In genomic region chr12:57216014-57216891, GRCh38 we compare ENCODE assay signal across 8 cellular contexts. TPM values are rescaled to one million over a fixed set of nuclear protein-coding genes. Genes with fewer than 3 reads are reported as not detected.
DNase-seq lines count a peak whose midpoint lies in the region; ATAC-seq, FAIRE-seq and TF ChIP-seq lines count a peak whose summit lies in the region.

Gene NXPH4 (plus strand): TSS chr12:57216794. CDS start chr12:57216970, 176 bp downstream.

- intact Hi-C loops in body of pancreas (cut with DNase I): no loop called here
- intact Hi-C loops in HepG2 (cut with micrococcal nuclease; ENCODE audit: unreplicated experiment): no loop called here

- peaks cover 77% of the 10 kb centered on the region for H3K27me3 ChIP-seq in BE2C
- H3K27me3 ChIP-seq in H7 (ENCODE audit: control insufficient read depth, insufficient read depth, low read length): peaks cover 72% of the 10 kb centered on the region
- no peaks in the 10 kb centered on the region for H3K27me3 ChIP-seq in SU-DHL-6 (ENCODE audit: low read length)
- H3K27me3 ChIP-seq in body of pancreas: peaks cover 0 to 30% of the 10 kb centered on the region in 2 donors
- H3K27me3 ChIP-seq in HepG2 (ENCODE audit: control insufficient read depth in 1 of 2, insufficient read depth in 2 of 2, low read length in 2 of 2): peaks cover 17 to 60% of the 10 kb centered on the region in 2 experiments
- peaks cover 53% of the 10 kb centered on the region for H3K27me3 ChIP-seq in suprapubic skin

- H3K27ac ChIP-seq in SU-DHL-6 (ENCODE audit: low read depth, low read length) (peak within 1 kb of the TSS; percentile 40), body of pancreas (no peak within 1 kb of the TSS), HepG2 (ENCODE audit: extremely low read length, insufficient read depth, low read length) (no peak within 1 kb of the TSS), suprapubic skin (no peak within 1 kb of the TSS)

- ATAC-seq in body of pancreas: peak; percentile 37
- peak; percentile 11 for ATAC-seq in HepG2
- ATAC-seq in HG02763 (IDR thresholded peaks at IDR 0.05; ENCODE audit: unreplicated experiment): no peak
- no peak for ATAC-seq in GM18868 (IDR thresholded peaks at IDR 0.05; ENCODE audit: unreplicated experiment)

- H3K36me3 ChIP-seq in BE2C (no peaks in the 10 kb centered on the region), H7 (replicated peaks; ENCODE audit: control insufficient read depth, insufficient read depth, low read length) (peaks cover 4% of the 10 kb centered on the region), SU-DHL-6 (ENCODE audit: low read length) (no peaks in the 10 kb centered on the region), body of pancreas (replicated peaks in 1 of 2; ENCODE audit: insufficient read depth in 1 of 2, low read depth in 2 of 2) (no peaks in the 10 kb centered on the region), HepG2 (replicated peaks in 1 of 2; ENCODE audit: control insufficient read depth in 1 of 2, insufficient read depth in 2 of 2, low read length in 2 of 2) (peaks cover 4 to 14% of the 10 kb centered on the region in 2 experiments; a peak in 4 of 5 replicates), suprapubic skin (peaks cover 14% of the 10 kb centered on the region)

- CTCF ChIA-PET in HepG2 (lab: Yijun Ruan, JAX; ENCODE audit: low intra/inter-chr PET ratio, low total read pairs): interaction anchor here (3.2 to 9.8 kb wide), 2 partner anchors 9 to 24 kb away, joined by 8 to 308 read pairs; a partner anchor contains a TSS

- peak within 1 kb of the TSS; percentile 52 for H2AFZ ChIP-seq in SU-DHL-6 (ENCODE audit: low read depth, low read length, severe bottlenecking)
- no peak within 1 kb of the TSS for H2AFZ ChIP-seq in HepG2 (ENCODE audit: low read length)

- peaks cover 9% of the 10 kb centered on the region for H3F3A ChIP-seq in SU-DHL-6 (ENCODE audit: insufficient read depth)

- TF ChIP-seq CTCF in BE2C (IDR thresholded peaks at IDR 0.05; ENCODE audit: low read depth, low read length) (no peak), SU-DHL-6 (IDR thresholded peaks at IDR 0.05; ENCODE audit: insufficient read depth, low read length, poor library complexity, severe bottlenecking) (no peak), body of pancreas (IDR thresholded peaks at IDR 0.05) (no peak), HepG2 (CRISPR knock-in tag; IDR thresholded peaks at IDR 0.05) (peak; percentile 33), suprapubic skin (IDR thresholded peaks at IDR 0.05) (no peak)

- H4K20me1 ChIP-seq in SU-DHL-6 (ENCODE audit: low read depth, low read length) (no peaks in the 10 kb centered on the region), HepG2 (ENCODE audit: insufficient read depth, low read length) (peaks cover 9% of the 10 kb centered on the region; the same call in 1 of the 2 replicates)

- no peaks in the 10 kb centered on the region for H3K9me2 ChIP-seq in SU-DHL-6 (replicated peaks; ENCODE audit: insufficient read depth, low read length)

- TF ChIP-seq POLR2A in body of pancreas (IDR thresholded peaks at IDR 0.05) (no peak), HepG2 (IDR thresholded peaks at IDR 0.05; ENCODE audit: insufficient read depth in 1 of 2, low read depth in 2 of 2, low read length in 2 of 2) (no peak), suprapubic skin (IDR thresholded peaks at IDR 0.05) (no peak)

- BruUV-seq in HepG2 (replicated peaks; lab: Mats Ljungman, UMichigan): no TSS peak

- H3K4me1 ChIP-seq in BE2C (no peaks in the 10 kb centered on the region; the same call in 1 of the 2 replicates), body of pancreas (peaks cover 41% of the 10 kb centered on the region), HepG2 (ENCODE audit: insufficient read depth, low read length) (peaks cover 37% of the 10 kb centered on the region), suprapubic skin (peaks cover 61% of the 10 kb centered on the region)

- POLR2A ChIA-PET in HepG2 (lab: Yijun Ruan, JAX): interaction anchor here (0.5 to 1.6 kb wide), 2 partner anchors 14 to 17 kb away, joined by 3 to 10 read pairs; partner anchors contain the start of gene SHMT2

- H3K79me2 ChIP-seq in SU-DHL-6 (ENCODE audit: insufficient read depth, low read length) (peaks cover 9% of the 10 kb centered on the region; the same call in 1 of the 2 replicates), HepG2 (ENCODE audit: insufficient read depth, low read length) (no peaks in the 10 kb centered on the region)

- DNase-seq in BE2C (peak; percentile 43), H7 (peak; percentile 98), body of pancreas (peak; percentile 31 to 69 (median 49)), HepG2 (ENCODE audit: low spot score) (no peak), suprapubic skin (ENCODE audit: low spot score in 2 of 2) (peak in 1 of 2 donors; percentile 76)

- H3K9me3 ChIP-seq in BE2C (no peaks in the 10 kb centered on the region), SU-DHL-6 (ENCODE audit: insufficient read depth, low read length) (no peaks in the 10 kb centered on the region), body of pancreas (no peaks in the 10 kb centered on the region), HepG2 (ENCODE audit: low read length) (no peaks in the 10 kb centered on the region), suprapubic skin (no peaks in the 10 kb centered on the region)

- no peak for TF ChIP-seq RAD21 in HepG2 (CRISPR knock-in tag; IDR thresholded peaks at IDR 0.05)

- no peak for FAIRE-seq in HepG2 (lab: Jason Lieb, UNC)

- in situ Hi-C loops in HepG2 (cut with HindIII; ENCODE audit: extremely low pct_ligation_motif_present, low pct_unique_long_range_greater_than_20kb): no loop called here

- H3K4me2 ChIP-seq in SU-DHL-6 (ENCODE audit: low read depth, low read length, poor library complexity, severe bottlenecking) (peak within 1 kb of the TSS; percentile 72), HepG2 (ENCODE audit: low read depth, low read length) (peak within 1 kb of the TSS; percentile 66)

- TF ChIP-seq EP300 in HepG2 (IDR thresholded peaks at IDR 0.05; ENCODE audit: low read depth in 2 of 2, low read length in 2 of 2) (no peak), HepG2 (CRISPR knock-in tag; IDR thresholded peaks at IDR 0.05; ENCODE audit: borderline replicate concordance) (no peak), suprapubic skin (IDR thresholded peaks at IDR 0.05) (no peak)

- 2 to 12% methylated on average over 6 to 45 of the region's 99 CpGs for WGBS in body of pancreas, 2 donors
- WGBS in HepG2 (ENCODE audit: low lambda C conversion rate): 4% methylated on average over 5 of the region's 99 CpGs
- WGBS in suprapubic skin: 6% methylated on average over 15 of the region's 99 CpGs

- peak within 1 kb of the TSS; percentile 90 for H3K9ac ChIP-seq in SU-DHL-6 (ENCODE audit: low read length)
- no peak within 1 kb of the TSS for H3K9ac ChIP-seq in HepG2 (ENCODE audit: insufficient read depth, low read depth, low read length)

- H3K4me3 ChIP-seq in BE2C (ENCODE audit: low read depth, low read length): peak within 1 kb of the TSS; percentile 45
- peak within 1 kb of the TSS; percentile 48 for H3K4me3 ChIP-seq in H7 (ENCODE audit: insufficient read depth, low read depth, low read length)
- H3K4me3 ChIP-seq in SU-DHL-6 (ENCODE audit: insufficient read depth, low read length, poor library complexity, severe bottlenecking): peak within 1 kb of the TSS; percentile 76
- peak within 1 kb of the TSS in 1 of 2 donors; percentile 13 for H3K4me3 ChIP-seq in body of pancreas
- peak within 1 kb of the TSS in 2 of 3 experiments; percentile 46 to 61; a peak in 4 of 6 replicates for H3K4me3 ChIP-seq in HepG2 (replicated peaks in 1 of 3; ENCODE audit: insufficient read depth in 1 of 3, low read depth in 2 of 3, low read length in 3 of 3)
- peak within 1 kb of the TSS; percentile 63 for H3K4me3 ChIP-seq in suprapubic skin

TF ChIP-seq in HepG2, 621 proteins besides CTCF, POLR2A, EP300 and RAD21 (continues in another document):
- TF ChIP-seq KAT2B (IDR thresholded peaks at IDR 0.05; ENCODE audit: borderline replicate concordance, low read depth, low read length) (no peak), ZNF512 (CRISPR knock-in tag; IDR thresholded peaks at IDR 0.05) (no peak)

RNA-seq across cellular contexts. Expression of gene NXPH4, which starts in this region (rescaled TPM):
- 47.6 TPM for polyA plus RNA-seq in BE2C (2012; ENCODE audit: insufficient read depth, insufficient read length, low read depth)
- 0.74 and 2.2 TPM in 2 replicates for total RNA-seq in H7 (2014; rRNA removed; shearing (Covaris generic))
- 1 to 10 TPM; 2.9 to 4.6 TPM for total RNA-seq in body of pancreas
- total RNA-seq in HepG2 (2016; rRNA removed; fragmentation: Illumina TruSeq; extraction: Trizol): not detected in 2 replicates
- total RNA-seq in HepG2 (2016; cell fraction: cytosol; rRNA removed; fragmentation: Illumina TruSeq; extraction: Trizol; ENCODE audit: low read depth): not detected in 2 replicates
- not detected in 2 replicates for total RNA-seq in HepG2 (2016; cell fraction: insoluble cytoplasmic fraction; rRNA removed; fragmentation: Illumina TruSeq; extraction: Trizol)
- total RNA-seq in HepG2 (2016; cell fraction: membrane; rRNA removed; fragmentation: Illumina TruSeq; extraction: Trizol): not detected in 2 replicates
- not detected in 2 replicates for total RNA-seq in HepG2 (2016; cell fraction: nucleus; rRNA removed; fragmentation: Illumina TruSeq; extraction: Trizol)
- polyA plus RNA-seq in HepG2 (2011; rRNA removed): 0.13 and 0.24 TPM in 2 replicates
- 0.18 and 0.24 TPM in 2 replicates for polyA plus RNA-seq in HepG2 (2011; cell fraction: cytosol; rRNA removed)
- polyA plus RNA-seq in HepG2 (2011; cell fraction: nucleus; rRNA removed): 0.54 and 0.55 TPM in 2 replicates
- polyA plus RNA-seq in HepG2 (2012): 1.9 and 2.5 TPM in 2 replicates
- not detected in 2 replicates for polyA plus RNA-seq in HepG2 (2016; cell fraction: cytosol; fragmentation: Illumina TruSeq; extraction: Trizol; ENCODE audit: low read depth)
- not detected in 2 replicates for polyA plus RNA-seq in HepG2 (2016; cell fraction: insoluble cytoplasmic fraction; fragmentation: Illumina TruSeq; extraction: Trizol; ENCODE audit: low read depth)
- not detected in 2 replicates for polyA plus RNA-seq in HepG2 (2016; cell fraction: membrane; fragmentation: Illumina TruSeq; extraction: Trizol; ENCODE audit: low read depth)
- polyA plus RNA-seq in HepG2 (2016; cell fraction: nucleus; fragmentation: Illumina TruSeq; extraction: Trizol; ENCODE audit: insufficient read depth, low read depth): not detected in 2 replicates
- 0.30 and 2.2 TPM in 2 replicates for polyA minus RNA-seq in HepG2 (2011; rRNA and poly(A)+ RNA removed; ENCODE audit: low replicate concordance)
- polyA minus RNA-seq in HepG2 (2011; cell fraction: cytosol; rRNA and poly(A)+ RNA removed): not detected in 2 replicates
- polyA minus RNA-seq in HepG2 (2011; cell fraction: nucleus; rRNA and poly(A)+ RNA removed): 0.25 TPM in 1 of 2 replicates, not detected in the other
- 10 to 100 TPM in 3 of 4 donors, 1 to 10 TPM in 1; 7.1 to 26.0 (median 18.3) TPM for total RNA-seq in suprapubic skin

Comparison
In these comparisons a context has a peak if more than half of its experiments do, and no peak if none do; other contexts are left out.
1. ATAC-seq: peak in body of pancreas (single experiment) and HepG2 (single experiment); none in HG02763 (single experiment) and GM18868 (single experiment).